In genomic region chr21:38853421-38853919, GRCh38 we compare ENCODE assay signal across 9 cellular contexts. TPM values are rescaled to one million over a fixed set of nuclear protein-coding genes. Genes with fewer than 3 reads are reported as not detected.
A peak's percentile ranks its signal among the peaks of the same experiment; 100 is the strongest.
DNase-seq lines count a peak whose midpoint lies in the region; ATAC-seq and FAIRE-seq lines count a peak whose summit lies in the region.
"Had no signal": no experiment of that assay in that cellular context is flagged by ENCODE, and none has a peak within 500 bp of the region (broad histone marks: within the 10 kb centered on the region; RNA-seq: fewer than 3 reads in every experiment).

No MANE protein-coding gene starts in this region.

- DNase-seq in RPMI8226 = peak; percentile 99
- peak; percentile 88 for DNase-seq in islet precursor cell
- DNase-seq in GM19239 (ENCODE audit: insufficient read length, low spot score) = no peak
- no peak for DNase-seq in activated T-cell treated with anti-CD3 and anti-CD28 coated beads, Interleukin-2, amount 50 U/mL, for 1 hour
- no peak for DNase-seq in sciatic nerve (ENCODE audit: low spot score)

- FAIRE-seq in GM19239 (lab: Jason Lieb, UNC) = no peak
- FAIRE-seq: islet of Langerhans had no signal

- ATAC-seq in GM18861 (IDR thresholded peaks at IDR 0.05; ENCODE audit: unreplicated experiment) = peak; percentile 85
- peak; percentile 87 for ATAC-seq in HG03108 (IDR thresholded peaks at IDR 0.05; ENCODE audit: unreplicated experiment)
- ATAC-seq in HG02623 (IDR thresholded peaks at IDR 0.05; ENCODE audit: unreplicated experiment) = no peak
- no peak for ATAC-seq in sciatic nerve

- intact Hi-C loops in sciatic nerve (cut with DNase I) = no loop called here

RNA-seq across cellular contexts. Expression of gene ETS2, which starts 47.7 kb away (rescaled TPM):
- total RNA-seq in sciatic nerve = 139 TPM

Comparison
In these comparisons a context has a peak if more than half of its experiments do, and no peak if none do; other contexts are left out.
1. ATAC-seq: peak in GM18861 (single experiment) and HG03108 (single experiment); none in HG02623 (single experiment) and sciatic nerve (single experiment).
2. DNase-seq: peak in RPMI8226 (single experiment) and islet precursor cell (single experiment); none in GM19239 (single experiment), activated T-cell treated with anti-CD3 and anti-CD28 coated beads, Interleukin-2, amount 50 U/mL, for 1 hour (single experiment) and sciatic nerve (single experiment).